16 cellular contexts compared by ENCODE assay signal in genomic region chr10:70722820-70723424, GRCh38. TPM values are rescaled to one million over a fixed set of nuclear protein-coding genes. Genes with fewer than 3 reads are reported as not detected.
DNase-seq lines count a peak whose midpoint lies in the region; ATAC-seq and TF ChIP-seq lines count a peak whose summit lies in the region.
"Had no signal": no experiment of that assay in that cellular context is flagged by ENCODE, and none has a peak within 500 bp of the region (broad histone marks: within the 10 kb centered on the region; RNA-seq: fewer than 3 reads in every experiment).

No MANE protein-coding gene starts in this region.

- H2AK5ac ChIP-seq in mesendoderm (ENCODE audit: low read length): no peak overlapping the region

- no CpG with 5 or more reads among the region's 4 CpGs for WGBS in mesendoderm (ENCODE audit: extremely low coverage, insufficient coverage, low lambda C conversion rate)

- no peak overlapping the region for H4K5ac ChIP-seq in mesendoderm (ENCODE audit: low read length)

- no peaks in the 10 kb centered on the region for H3K27me3 ChIP-seq in mesendoderm (ENCODE audit: insufficient read depth, low read length, poor library complexity)

- no peaks in the 10 kb centered on the region for H3K79me1 ChIP-seq in mesendoderm (ENCODE audit: low read length)

- peak overlapping the region; percentile 5 for H3K56ac ChIP-seq in mesendoderm (ENCODE audit: low read length)

- H2BK5ac ChIP-seq in mesendoderm (ENCODE audit: low read length): no peak overlapping the region

- in situ Hi-C loops in KBM-7 (cut with MboI; ENCODE audit: low pct_unique_long_range_greater_than_20kb, low sequenced_read_pairs): no loop called here

- no peak overlapping the region for H3K4me3 ChIP-seq in choroid plexus epithelial cell (ENCODE audit: low read depth, low read length)
- no peak overlapping the region for H3K4me3 ChIP-seq in mesendoderm (ENCODE audit: low read length)
- H3K4me3 ChIP-seq: skin epidermis, thoracic aorta had no signal

- H3K36me3 ChIP-seq in mesendoderm (ENCODE audit: control insufficient read depth, insufficient read depth, low read length): no peaks in the 10 kb centered on the region
- H3K36me3 ChIP-seq: thoracic aorta had no signal

- H4K8ac ChIP-seq in mesendoderm (ENCODE audit: low read depth, low read length): no peak overlapping the region

- no peak overlapping the region for H3K18ac ChIP-seq in mesendoderm (ENCODE audit: low read length)

- DNase-seq in ELR (ENCODE audit: low read depth): peak; percentile 85
- peak; percentile 70 for DNase-seq in NCI-H226
- DNase-seq in choroid plexus epithelial cell (ENCODE audit: low read depth): peak; percentile 63
- DNase-seq in mesendoderm: peak; percentile 88
- DNase-seq in KBM-7: no peak
- no peak for DNase-seq in NCI-H1694 treated with DMSO at 0.1 percent for 48 hours (lab: John Stamatoyannopoulos, UW)
- DNase-seq in activated CD8-positive, alpha-beta memory T cell treated with anti-CD3 and anti-CD28 coated beads, Interleukin-2, amount 50 U/mL, for 4 hours: no peak
- DNase-seq: COR-L47, cortex of kidney, GOT3, NCI-H526, SIG-M5 had no signal

- H2BK15ac ChIP-seq in mesendoderm (replicated peaks; ENCODE audit: low read depth): no peak overlapping the region

- no peak overlapping the region for H2BK120ac ChIP-seq in mesendoderm (ENCODE audit: low read depth, low read length)

- H3K79me2 ChIP-seq in mesendoderm (ENCODE audit: control insufficient read depth, insufficient read depth, low read length): no peaks in the 10 kb centered on the region

- H3K4me2 ChIP-seq in mesendoderm (ENCODE audit: low read length): no peak overlapping the region

- TF ChIP-seq CTCF in choroid plexus epithelial cell (conservative IDR thresholded peaks at IDR 0.05; ENCODE audit: low read depth, low read length): no peak

- H3K4ac ChIP-seq in mesendoderm (ENCODE audit: low read depth, low read length): no peak overlapping the region

- H3K4me1 ChIP-seq in mesendoderm (ENCODE audit: control insufficient read depth, low read depth, low read length): no peaks in the 10 kb centered on the region

- no peak overlapping the region for H3K9ac ChIP-seq in mesendoderm (ENCODE audit: low read length)

- H3K27ac ChIP-seq in mesendoderm (ENCODE audit: low read depth, low read length): no peak overlapping the region
- H3K27ac ChIP-seq: skin epidermis, thoracic aorta had no signal

- H3K23ac ChIP-seq in mesendoderm (ENCODE audit: low read length): no peak overlapping the region

- ATAC-seq in GM21515 (IDR thresholded peaks at IDR 0.05; ENCODE audit: unreplicated experiment): no peak
- ATAC-seq: left lobe of liver had no signal

RNA-seq across cellular contexts. Expression of gene ADAMTS14, which starts 50.6 kb away (rescaled TPM):
- polyA plus RNA-seq in mesendoderm (2013, experiment 1 of 2): 0.72 TPM
- polyA plus RNA-seq in mesendoderm (2013, experiment 2 of 2): 0.73 TPM

Comparison
In these comparisons a context has a peak if more than half of its experiments do, and no peak if none do; other contexts are left out.
1. DNase-seq: peak in ELR (single experiment), NCI-H226 (single experiment), choroid plexus epithelial cell (single experiment) and mesendoderm (single experiment); none in KBM-7 (single experiment), NCI-H1694 treated with DMSO at 0.1 percent for 48 hours (single experiment) and activated CD8-positive, alpha-beta memory T cell treated with anti-CD3 and anti-CD28 coated beads, Interleukin-2, amount 50 U/mL, for 4 hours (single experiment).